ENCODE assay signal across 8 cellular contexts in the genomic region with DNA sequence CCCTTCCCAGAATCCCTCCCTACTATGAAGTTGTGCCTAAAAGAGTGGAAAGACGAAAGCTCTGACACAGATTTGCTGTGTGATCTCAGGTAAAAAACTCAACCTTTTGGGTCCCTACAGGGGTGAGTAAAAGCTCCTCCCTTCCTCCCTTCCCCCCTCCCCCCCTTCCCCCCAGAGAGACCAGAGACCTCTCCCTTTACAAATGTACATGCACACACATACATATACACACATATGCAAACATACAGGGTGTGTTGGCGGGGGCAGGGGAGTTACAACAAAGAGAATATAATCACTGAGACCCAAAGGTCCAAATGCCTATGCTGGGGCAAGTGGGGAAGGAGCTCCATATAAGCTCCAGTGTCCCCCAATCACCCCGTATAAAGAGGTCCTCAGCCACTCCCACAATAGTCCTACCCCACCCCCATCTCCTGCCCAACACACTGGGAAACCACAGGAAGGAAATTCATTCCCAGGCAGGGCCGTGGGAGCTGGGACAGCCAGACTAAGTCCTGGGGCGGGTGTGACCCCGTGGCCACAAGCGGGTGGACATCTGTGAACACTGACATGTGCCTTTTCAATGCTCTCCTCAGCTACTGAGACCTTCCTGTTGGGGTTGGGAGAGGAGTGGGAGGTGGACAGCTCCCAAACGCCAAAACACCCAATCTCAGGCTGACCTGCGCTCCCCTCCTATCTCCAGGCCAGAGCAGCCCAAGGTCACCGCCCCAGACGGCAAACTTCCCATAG. TPM values are rescaled to one million over a fixed set of nuclear protein-coding genes. Genes with fewer than 3 reads are reported as not detected.
A peak's percentile ranks its signal among the peaks of the same experiment; 100 is the strongest.
DNase-seq lines count a peak whose midpoint lies in the region; ATAC-seq, FAIRE-seq and TF ChIP-seq lines count a peak whose summit lies in the region.

No MANE protein-coding gene starts in this region.

- peaks cover 16% of the 10 kb centered on the region for H3K9me1 ChIP-seq in keratinocyte (ENCODE audit: control insufficient read depth, extremely low read depth, insufficient read depth, low read length)

- DNase-seq in AG04449 (ENCODE audit: low read depth, low spot score), result no peak
- peak; percentile 64 for DNase-seq in astrocyte of the hippocampus (ENCODE audit: low read depth, low spot score)
- DNase-seq in keratinocyte (ENCODE audit: low read depth, low spot score), result no peak
- no peak for DNase-seq in stimulated activated naive CD8-positive, alpha-beta T cell treated with anti-CD3 and anti-CD28 coated beads, Interleukin-15, amount 100 ng/mL, for 72 hours
- no peak for DNase-seq in HPDE6-E6E7 (ENCODE audit: extremely low spot score)

- WGBS in HUES64, result 19% methylated on average over 9 of the region's 11 CpGs

- dilution Hi-C loops in keratinocyte (cut with MboI; ENCODE audit: extremely low pct_ligation_motif_present, low sequenced_read_pairs), result no loop called here

- H3K36me3 ChIP-seq in HUES64 (ENCODE audit: insufficient read depth, low read length) (no peaks in the 10 kb centered on the region), keratinocyte (ENCODE audit: control insufficient read depth in 2 of 2, extremely low read depth in 1 of 2, insufficient read depth in 2 of 2, low read length in 2 of 2) (peaks cover 8 to 19% of the 10 kb centered on the region in 2 experiments)

- CTCF ChIA-PET in AG04449 (lab: Yijun Ruan, JAX), result interaction anchor here (0.7 to 17.6 kb wide), 5 partner anchors 13 to 113 kb away, joined by 3 to 270 read pairs (median 5); no protein-coding TSS in a partner anchor

- H2AFZ ChIP-seq in keratinocyte (ENCODE audit: control insufficient read depth, low read length), result no peak overlapping the region

- no peaks in the 10 kb centered on the region for H3K27me3 Mint-ChIP-seq in stimulated activated naive CD8-positive, alpha-beta T cell treated with anti-CD3 and anti-CD28 coated beads, Interleukin-15, amount 100 ng/mL, for 72 hours

- H3K79me2 ChIP-seq in keratinocyte (ENCODE audit: control insufficient read depth, insufficient read depth, low read length), result peaks cover 67% of the 10 kb centered on the region

- H3K9me3 ChIP-seq in HUES64 (ENCODE audit: insufficient read depth, low read depth, low read length), result no peaks in the 10 kb centered on the region
- no peaks in the 10 kb centered on the region for H3K9me3 ChIP-seq in keratinocyte (ENCODE audit: control insufficient read depth, low read depth, low read length)

- H3K9ac ChIP-seq in HUES64 (ENCODE audit: low read depth, low read length) (no peak overlapping the region), keratinocyte (ENCODE audit: control insufficient read depth, extremely low read depth, insufficient read depth, low read length) (peak overlapping the region; percentile 97)

- no peaks in the 10 kb centered on the region for H3K27me3 ChIP-seq in HUES64 (ENCODE audit: insufficient read depth, low read length)
- no peaks in the 10 kb centered on the region for H3K27me3 ChIP-seq in keratinocyte (ENCODE audit: control insufficient read depth, extremely low read depth, insufficient read depth, low read length)

- H3K4me2 ChIP-seq in keratinocyte (ENCODE audit: control insufficient read depth, extremely low read depth, insufficient read depth, low read depth, low read length), result peak overlapping the region; percentile 100

- peak overlapping the region in 1 of 2 donors; percentile 43 for H3K27ac Mint-ChIP-seq in stimulated activated naive CD8-positive, alpha-beta T cell treated with anti-CD3 and anti-CD28 coated beads, Interleukin-15, amount 100 ng/mL, for 72 hours

- H3K9me3 Mint-ChIP-seq in stimulated activated naive CD8-positive, alpha-beta T cell treated with anti-CD3 and anti-CD28 coated beads, Interleukin-15, amount 100 ng/mL, for 72 hours, result no peaks in the 10 kb centered on the region

- H3K27ac ChIP-seq in HUES64 (ENCODE audit: low read depth, low read length) (peak overlapping the region; percentile 81; the same call in 1 of the 2 replicates), keratinocyte (ENCODE audit: control insufficient read depth, insufficient read depth, low read length) (peak overlapping the region; percentile 62)

- TF ChIP-seq CTCF in AG04449 (IDR thresholded peaks at IDR 0.05; ENCODE audit: insufficient read depth, low read length, missing control alignments), result no peak
- no peak for TF ChIP-seq CTCF in keratinocyte (optimal IDR thresholded peaks at IDR 0.05 in 1 of 3, IDR thresholded peaks at IDR 0.05 in 1 of 3, conservative IDR thresholded peaks at IDR 0.05 in 1 of 3; ENCODE audit: extremely low read depth in 1 of 3, insufficient read depth in 2 of 3, low read length in 3 of 3)

- H3K4me3 Mint-ChIP-seq in stimulated activated naive CD8-positive, alpha-beta T cell treated with anti-CD3 and anti-CD28 coated beads, Interleukin-15, amount 100 ng/mL, for 72 hours, result peak overlapping the region; percentile 92

- H3K4me1 ChIP-seq in HUES64 (ENCODE audit: insufficient read depth, low read length), result peaks cover 44% of the 10 kb centered on the region
- peaks cover 54% of the 10 kb centered on the region for H3K4me1 ChIP-seq in keratinocyte (ENCODE audit: control insufficient read depth, extremely low read depth, insufficient read depth, low read length)

- H3K4me3 ChIP-seq in AG04449 (ENCODE audit: low read depth, low read length) (peak overlapping the region; percentile 96), HUES64 (ENCODE audit: low read length) (peak overlapping the region; percentile 84), keratinocyte (ENCODE audit: control insufficient read depth in 2 of 3, extremely low read depth in 1 of 3, insufficient read depth in 2 of 3, low read depth in 1 of 3, low read length in 3 of 3) (peak overlapping the region; percentile 86 to 99 (median 91))

- H3K4me1 Mint-ChIP-seq in stimulated activated naive CD8-positive, alpha-beta T cell treated with anti-CD3 and anti-CD28 coated beads, Interleukin-15, amount 100 ng/mL, for 72 hours, result peaks cover 77% of the 10 kb centered on the region

- FAIRE-seq in keratinocyte (lab: Jason Lieb, UNC), result no peak

- POLR2A ChIA-PET in AG04449 (lab: Yijun Ruan, JAX), result interaction anchor here (1.3 kb wide), 1 partner anchor 8 kb away, joined by 6 read pairs; no protein-coding TSS in a partner anchor

- no peak for ATAC-seq in stimulated activated naive CD8-positive, alpha-beta T cell treated with anti-CD3 and anti-CD28 coated beads, Interleukin-15, amount 100 ng/mL, for 72 hours
- ATAC-seq in GM21526 (IDR thresholded peaks at IDR 0.05; ENCODE audit: low FRiP score, unreplicated experiment) (no peak), GM18868 (IDR thresholded peaks at IDR 0.05; ENCODE audit: unreplicated experiment) (no peak)

- H4K20me1 ChIP-seq in keratinocyte (ENCODE audit: control insufficient read depth, extremely low read depth, insufficient read depth, low read length), result peaks cover 35% of the 10 kb centered on the region

RNA-seq across cellular contexts. Expression of a gene that starts 2.0 kb away (rescaled TPM):
- 9.3 TPM for polyA plus RNA-seq in HUES64 (2013, experiment 1 of 2)
- 8.1 TPM for polyA plus RNA-seq in HUES64 (2013, experiment 2 of 2)
- 8.7 to 11.5 TPM (median 9.3 TPM) in 3 replicates for polyA plus RNA-seq in keratinocyte
- 13.9 TPM for polyA plus RNA-seq in keratinocyte (2011; ENCODE audit: low read depth)
- 9.2 and 17.8 TPM in 2 replicates for polyA plus RNA-seq in keratinocyte (2011; cell fraction: cytosol; rRNA removed)
- 32.8 and 43.7 TPM in 2 replicates for polyA plus RNA-seq in keratinocyte (2011; cell fraction: nucleus; rRNA removed)
- 19.5 and 20.9 TPM in 2 replicates for polyA plus RNA-seq in keratinocyte (2012; ENCODE audit: low replicate concordance)
- 7.3 to 38.8 TPM (median 10.3 TPM) in 3 replicates for polyA minus RNA-seq in keratinocyte
- 25.7 TPM for polyA minus RNA-seq in keratinocyte (2011; cell fraction: cytosol; rRNA and poly(A)+ RNA removed)
- 18.3 and 27.6 TPM in 2 replicates for polyA minus RNA-seq in keratinocyte (2011; cell fraction: nucleus; rRNA and poly(A)+ RNA removed)
